ENCODE assay signal across 24 cellular contexts in genomic region chr5:159605585-159605984, GRCh38.
DNase-seq lines count a peak whose midpoint lies in the region; ATAC-seq and TF ChIP-seq lines count a peak whose summit lies in the region.
"Had no signal": no experiment of that assay in that cellular context is flagged by ENCODE, and none has a peak within 500 bp of the region (broad histone marks: within the 10 kb centered on the region; RNA-seq: fewer than 3 reads in every experiment).

No MANE protein-coding gene starts in this region.

- H3K9me3 ChIP-seq in ascending aorta = peaks cover 4 to 5% of the 10 kb centered on the region in 2 donors
- H3K9me3 ChIP-seq: breast epithelium had no signal

- DNase-seq in AG10803 (ENCODE audit: low read depth) (peak; percentile 32), ascending aorta (ENCODE audit: low spot score in 2 of 2) (peak in 1 of 2 donors; percentile 64), fibroblast of the aortic adventitia (ENCODE audit: low read depth) (peak; percentile 77), myocyte (ENCODE audit: low read depth) (peak; percentile 70), mesothelial cell of epicardium (ENCODE audit: low spot score in 2 of 2, unreplicated experiment in 2 of 2) (no peak), NCI-H1694 (lab: John Stamatoyannopoulos, UW) (no peak)
- DNase-seq: activated CD4-positive, alpha-beta memory T cell treated with anti-CD3 and anti-CD28 coated beads, Interleukin-2, amount 10 ng/mL, durations not matched to agents 7 days and 5 days; activated naive CD4-positive, alpha-beta T cell treated with anti-CD3 and anti-CD28 coated beads, Interleukin-2, amount 10 ng/mL, durations not matched to agents 7 days and 5 days; activated T-cell treated with anti-CD3 and anti-CD28 coated beads, Interleukin-2, amount 50 U/mL, for 24 hours; CD8-positive, alpha-beta memory T cell; DND-41; head of caudate nucleus; midbrain; NCI-H2081; stimulated activated CD4-positive, alpha-beta T cell treated with anti-CD3 and anti-CD28 coated beads, Interleukin-2, amount 100 ng/mL, for 24 hours had no signal

- no peak overlapping the region for H3K27ac Mint-ChIP-seq in mesothelial cell of epicardium
- H3K27ac Mint-ChIP-seq: activated CD4-positive, alpha-beta memory T cell treated with anti-CD3 and anti-CD28 coated beads, Interleukin-2, amount 10 ng/mL, durations not matched to agents 7 days and 5 days; activated naive CD4-positive, alpha-beta T cell treated with anti-CD3 and anti-CD28 coated beads, Interleukin-2, amount 10 ng/mL, durations not matched to agents 7 days and 5 days; activated T-cell treated with anti-CD3 and anti-CD28 coated beads, Interleukin-2, amount 50 U/mL, for 24 hours; CD8-positive, alpha-beta memory T cell; GM23338; neural progenitor cell; stimulated activated naive CD8-positive, alpha-beta T cell treated with anti-CD3 and anti-CD28 coated beads, Interleukin-15, Interleukin-2, amounts not matched to agents 100 ng/mL and 50 ng/mL, for 24 hours; WTC11 had no signal

- no peaks in the 10 kb centered on the region for H3K36me3 Mint-ChIP-seq in mesothelial cell of epicardium
- H3K36me3 Mint-ChIP-seq: activated naive CD4-positive, alpha-beta T cell treated with anti-CD3 and anti-CD28 coated beads, Interleukin-2, amount 10 ng/mL, durations not matched to agents 7 days and 5 days; neural progenitor cell had no signal

- no peaks in the 10 kb centered on the region for H3K27me3 ChIP-seq in ascending aorta
- H3K27me3 ChIP-seq: breast epithelium, neural progenitor cell had no signal

- no peak for ATAC-seq in HG03432 (IDR thresholded peaks at IDR 0.05; ENCODE audit: unreplicated experiment)
- ATAC-seq in HG03520 (IDR thresholded peaks at IDR 0.05; ENCODE audit: unreplicated experiment) = no peak
- ATAC-seq: esophagus mucosa, GM23338, sciatic nerve, WTC11 had no signal

- no peaks in the 10 kb centered on the region for H3K36me3 ChIP-seq in ascending aorta
- H3K36me3 ChIP-seq: breast epithelium, neural progenitor cell had no signal

- H3K4me3 ChIP-seq in AG10803 (ENCODE audit: low read length) (no peak overlapping the region), ascending aorta (no peak overlapping the region), fibroblast of the aortic adventitia (ENCODE audit: low read depth, low read length) (no peak overlapping the region)
- H3K4me3 ChIP-seq: breast epithelium, GM23338, neural progenitor cell had no signal

- H3K4me3 Mint-ChIP-seq in mesothelial cell of epicardium = no peak overlapping the region
- H3K4me3 Mint-ChIP-seq: activated CD4-positive, alpha-beta memory T cell treated with anti-CD3 and anti-CD28 coated beads, Interleukin-2, amount 10 ng/mL, durations not matched to agents 7 days and 5 days; activated naive CD4-positive, alpha-beta T cell treated with anti-CD3 and anti-CD28 coated beads, Interleukin-2, amount 10 ng/mL, durations not matched to agents 7 days and 5 days; activated T-cell treated with anti-CD3 and anti-CD28 coated beads, Interleukin-2, amount 50 U/mL, for 24 hours; CD8-positive, alpha-beta memory T cell; GM23338; neural progenitor cell; stimulated activated naive CD8-positive, alpha-beta T cell treated with anti-CD3 and anti-CD28 coated beads, Interleukin-15, Interleukin-2, amounts not matched to agents 100 ng/mL and 50 ng/mL, for 24 hours; WTC11 had no signal

- no peak for TF ChIP-seq CTCF in AG10803 (conservative IDR thresholded peaks at IDR 0.05; ENCODE audit: low read length)
- TF ChIP-seq CTCF in ascending aorta (IDR thresholded peaks at IDR 0.05) = no peak
- TF ChIP-seq CTCF in fibroblast of the aortic adventitia (IDR thresholded peaks at IDR 0.05; ENCODE audit: insufficient read depth, low read length) = no peak
- TF ChIP-seq CTCF in mesothelial cell of epicardium (IDR thresholded peaks at IDR 0.05; ENCODE audit: unreplicated experiment) = no peak

- intact Hi-C loops in ascending aorta (cut with DNase I) = loop anchor here (5.0 kb wide), 1 partner anchor 312 kb away; the partner anchor contains the start of gene ADRA1B

- peaks cover 31% of the 10 kb centered on the region for H3K9me3 Mint-ChIP-seq in mesothelial cell of epicardium

- H3K27me3 Mint-ChIP-seq in mesothelial cell of epicardium (ENCODE audit: low read depth) = no peaks in the 10 kb centered on the region
- H3K27me3 Mint-ChIP-seq: activated naive CD4-positive, alpha-beta T cell treated with anti-CD3 and anti-CD28 coated beads, Interleukin-2, amount 10 ng/mL, durations not matched to agents 7 days and 5 days; activated T-cell treated with anti-CD3 and anti-CD28 coated beads, Interleukin-2, amount 50 U/mL, for 24 hours; stimulated activated naive CD8-positive, alpha-beta T cell treated with anti-CD3 and anti-CD28 coated beads, Interleukin-15, Interleukin-2, amounts not matched to agents 100 ng/mL and 50 ng/mL, for 24 hours had no signal

- H3K4me1 ChIP-seq in ascending aorta = peaks cover 0 to 14% of the 10 kb centered on the region in 2 donors
- H3K4me1 ChIP-seq: breast epithelium, neural progenitor cell had no signal

- peak overlapping the region; percentile 1 to 3 for H3K27ac ChIP-seq in ascending aorta
- H3K27ac ChIP-seq: breast epithelium, neural progenitor cell had no signal

- no peaks in the 10 kb centered on the region for H3K4me1 Mint-ChIP-seq in mesothelial cell of epicardium
- H3K4me1 Mint-ChIP-seq: GM23338, neural progenitor cell had no signal

Comparison
In these comparisons a context has a peak if more than half of its experiments do, and no peak if none do; other contexts are left out.
1. DNase-seq: peak in AG10803 (single experiment), fibroblast of the aortic adventitia (single experiment) and myocyte (single experiment); none in mesothelial cell of epicardium (0 of 2) and NCI-H1694 (single experiment).